ENCODE assay signal across 1 cellular context in genomic region chr3:129160891-129161859, GRCh38.
A peak's percentile ranks its signal among the peaks of the same experiment; 100 is the strongest.
TF ChIP-seq lines count a peak whose summit lies in the region.

Gene ISY1 (minus strand): TSS chr3:129161063. CDS start chr3:129160975, 88 bp downstream.

TF ChIP-seq in GM12878, 131 proteins besides CTCF, POLR2A, EP300 and RAD21 (continued from another document and continues in another):
- TF ChIP-seq STAT3 (IDR thresholded peaks at IDR 0.05; ENCODE audit: low read depth, low read length): 0 out of 2 replicates have a peak, but pooled peaks have one; percentile 56
- TF ChIP-seq KAT2A (conservative IDR thresholded peaks at IDR 0.05; ENCODE audit: control insufficient read depth, low read depth, low read length): no peak
- TF ChIP-seq SRF (IDR thresholded peaks at IDR 0.05; ENCODE audit: low read depth in 2 of 2, low read length in 2 of 2): peak in 1 of 2 experiments; percentile 78; a peak in 1 of 4 replicates
- TF ChIP-seq TCF7 (IDR thresholded peaks at IDR 0.05; ENCODE audit: borderline replicate concordance): 0 out of 2 replicates have a peak, but pooled peaks have one; percentile 54
- TF ChIP-seq NR2F1 (conservative IDR thresholded peaks at IDR 0.05): no peak
- peak; percentile 69 for TF ChIP-seq CHD2 (IDR thresholded peaks at IDR 0.05; ENCODE audit: borderline replicate concordance, low read depth, low read length)
- TF ChIP-seq ZNF274 (IDR thresholded peaks at IDR 0.05; ENCODE audit: insufficient read depth, insufficient read length): no peak
- TF ChIP-seq, protein P1, sequence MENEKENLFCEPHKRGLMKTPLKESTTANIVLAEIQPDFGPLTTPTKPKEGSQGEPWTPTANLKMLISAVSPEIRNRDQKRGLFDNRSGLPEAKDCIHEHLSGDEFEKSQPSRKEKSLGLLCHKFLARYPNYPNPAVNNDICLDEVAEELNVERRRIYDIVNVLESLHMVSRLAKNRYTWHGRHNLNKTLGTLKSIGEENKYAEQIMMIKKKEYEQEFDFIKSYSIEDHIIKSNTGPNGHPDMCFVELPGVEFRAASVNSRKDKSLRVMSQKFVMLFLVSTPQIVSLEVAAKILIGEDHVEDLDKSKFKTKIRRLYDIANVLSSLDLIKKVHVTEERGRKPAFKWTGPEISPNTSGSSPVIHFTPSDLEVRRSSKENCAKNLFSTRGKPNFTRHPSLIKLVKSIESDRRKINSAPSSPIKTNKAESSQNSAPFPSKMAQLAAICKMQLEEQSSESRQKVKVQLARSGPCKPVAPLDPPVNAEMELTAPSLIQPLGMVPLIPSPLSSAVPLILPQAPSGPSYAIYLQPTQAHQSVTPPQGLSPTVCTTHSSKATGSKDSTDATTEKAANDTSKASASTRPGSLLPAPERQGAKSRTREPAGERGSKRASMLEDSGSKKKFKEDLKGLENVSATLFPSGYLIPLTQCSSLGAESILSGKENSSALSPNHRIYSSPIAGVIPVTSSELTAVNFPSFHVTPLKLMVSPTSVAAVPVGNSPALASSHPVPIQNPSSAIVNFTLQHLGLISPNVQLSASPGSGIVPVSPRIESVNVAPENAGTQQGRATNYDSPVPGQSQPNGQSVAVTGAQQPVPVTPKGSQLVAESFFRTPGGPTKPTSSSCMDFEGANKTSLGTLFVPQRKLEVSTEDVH (IDR thresholded peaks at IDR 0.05; ENCODE audit: low read depth, partially characterized antibody): peak; percentile 100
- no peak for TF ChIP-seq HDAC6 (IDR thresholded peaks at IDR 0.05; ENCODE audit: unreplicated experiment)
- peak; percentile 78 for TF ChIP-seq CBFB (IDR thresholded peaks at IDR 0.05; ENCODE audit: low read depth)
- TF ChIP-seq NR2C1 (IDR thresholded peaks at IDR 0.05): peak; percentile 96
- TF ChIP-seq, protein P2, sequence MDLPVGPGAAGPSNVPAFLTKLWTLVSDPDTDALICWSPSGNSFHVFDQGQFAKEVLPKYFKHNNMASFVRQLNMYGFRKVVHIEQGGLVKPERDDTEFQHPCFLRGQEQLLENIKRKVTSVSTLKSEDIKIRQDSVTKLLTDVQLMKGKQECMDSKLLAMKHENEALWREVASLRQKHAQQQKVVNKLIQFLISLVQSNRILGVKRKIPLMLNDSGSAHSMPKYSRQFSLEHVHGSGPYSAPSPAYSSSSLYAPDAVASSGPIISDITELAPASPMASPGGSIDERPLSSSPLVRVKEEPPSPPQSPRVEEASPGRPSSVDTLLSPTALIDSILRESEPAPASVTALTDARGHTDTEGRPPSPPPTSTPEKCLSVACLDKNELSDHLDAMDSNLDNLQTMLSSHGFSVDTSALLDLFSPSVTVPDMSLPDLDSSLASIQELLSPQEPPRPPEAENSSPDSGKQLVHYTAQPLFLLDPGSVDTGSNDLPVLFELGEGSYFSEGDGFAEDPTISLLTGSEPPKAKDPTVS (IDR thresholded peaks at IDR 0.05; ENCODE audit: low read depth, low read length): 0 out of 2 replicates have a peak, but pooled peaks have one; percentile 11
- no peak for TF ChIP-seq MYC (IDR thresholded peaks at IDR 0.05; ENCODE audit: insufficient read depth, insufficient read length, insufficient replicate concordance, low read length, severe bottlenecking)
- TF ChIP-seq RB1 (IDR thresholded peaks at IDR 0.05; ENCODE audit: borderline replicate concordance): peak; percentile 91
- TF ChIP-seq, protein P3, sequence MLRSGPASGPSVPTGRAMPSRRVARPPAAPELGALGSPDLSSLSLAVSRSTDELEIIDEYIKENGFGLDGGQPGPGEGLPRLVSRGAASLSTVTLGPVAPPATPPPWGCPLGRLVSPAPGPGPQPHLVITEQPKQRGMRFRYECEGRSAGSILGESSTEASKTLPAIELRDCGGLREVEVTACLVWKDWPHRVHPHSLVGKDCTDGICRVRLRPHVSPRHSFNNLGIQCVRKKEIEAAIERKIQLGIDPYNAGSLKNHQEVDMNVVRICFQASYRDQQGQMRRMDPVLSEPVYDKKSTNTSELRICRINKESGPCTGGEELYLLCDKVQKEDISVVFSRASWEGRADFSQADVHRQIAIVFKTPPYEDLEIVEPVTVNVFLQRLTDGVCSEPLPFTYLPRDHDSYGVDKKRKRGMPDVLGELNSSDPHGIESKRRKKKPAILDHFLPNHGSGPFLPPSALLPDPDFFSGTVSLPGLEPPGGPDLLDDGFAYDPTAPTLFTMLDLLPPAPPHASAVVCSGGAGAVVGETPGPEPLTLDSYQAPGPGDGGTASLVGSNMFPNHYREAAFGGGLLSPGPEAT (IDR thresholded peaks at IDR 0.05; ENCODE audit: low read depth): peak; percentile 100
- no peak for TF ChIP-seq SMAD1 (IDR thresholded peaks at IDR 0.05; ENCODE audit: low read depth, partially characterized antibody)
- peak; percentile 70; the same call in 1 of the 2 replicates for TF ChIP-seq SMAD5 (IDR thresholded peaks at IDR 0.05; ENCODE audit: low read depth)
- TF ChIP-seq FOXK2 (IDR thresholded peaks at IDR 0.05): peak; percentile 88
- peak; percentile 74; the same call in 1 of the 2 replicates for TF ChIP-seq GATAD2B (conservative IDR thresholded peaks at IDR 0.05; ENCODE audit: low read depth)
- no peak for TF ChIP-seq HDGF (IDR thresholded peaks at IDR 0.05)
- TF ChIP-seq MLLT1 (IDR thresholded peaks at IDR 0.05): peak; percentile 65; the same call in 1 of the 2 replicates
- peak; percentile 79 for TF ChIP-seq MTA2 (IDR thresholded peaks at IDR 0.05; ENCODE audit: low read depth)
- peak; percentile 23; the same call in 1 of the 2 replicates for TF ChIP-seq TCF3 (IDR thresholded peaks at IDR 0.05; ENCODE audit: borderline replicate concordance, insufficient read depth, low read depth, low read length)
- no peak for TF ChIP-seq NFXL1 (IDR thresholded peaks at IDR 0.05; ENCODE audit: borderline replicate concordance)
- peak; percentile 100 for TF ChIP-seq ZBTB40 (IDR thresholded peaks at IDR 0.05; ENCODE audit: borderline replicate concordance)
- TF ChIP-seq ZZZ3 (IDR thresholded peaks at IDR 0.05; ENCODE audit: control insufficient read depth, insufficient read length, low read depth): no peak
- TF ChIP-seq MEF2B (IDR thresholded peaks at IDR 0.05; ENCODE audit: partially characterized antibody, poor library complexity, severe bottlenecking): peak; percentile 49
- TF ChIP-seq YBX1 (IDR thresholded peaks at IDR 0.05): no peak
- TF ChIP-seq NRF1 (conservative IDR thresholded peaks at IDR 0.05; ENCODE audit: low read depth, low read length): no peak
- TF ChIP-seq MYB (IDR thresholded peaks at IDR 0.05; ENCODE audit: borderline replicate concordance, low read depth, low read length): no peak
- TF ChIP-seq, protein P4, sequence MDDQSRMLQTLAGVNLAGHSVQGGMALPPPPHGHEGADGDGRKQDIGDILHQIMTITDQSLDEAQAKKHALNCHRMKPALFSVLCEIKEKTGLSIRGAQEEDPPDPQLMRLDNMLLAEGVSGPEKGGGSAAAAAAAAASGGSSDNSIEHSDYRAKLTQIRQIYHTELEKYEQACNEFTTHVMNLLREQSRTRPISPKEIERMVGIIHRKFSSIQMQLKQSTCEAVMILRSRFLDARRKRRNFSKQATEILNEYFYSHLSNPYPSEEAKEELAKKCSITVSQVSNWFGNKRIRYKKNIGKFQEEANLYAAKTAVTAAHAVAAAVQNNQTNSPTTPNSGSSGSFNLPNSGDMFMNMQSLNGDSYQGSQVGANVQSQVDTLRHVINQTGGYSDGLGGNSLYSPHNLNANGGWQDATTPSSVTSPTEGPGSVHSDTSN (IDR thresholded peaks at IDR 0.05; ENCODE audit: insufficient replicate concordance, low read depth, low read length): peak; percentile 9
- peak; percentile 86 for TF ChIP-seq PKNOX1 (IDR thresholded peaks at IDR 0.05)
- no peak; the same call in 1 of the 2 replicates for TF ChIP-seq TBL1XR1 (IDR thresholded peaks at IDR 0.05; ENCODE audit: low read depth, low read length)
- no peak for TF ChIP-seq ZNF217 (IDR thresholded peaks at IDR 0.05)
- TF ChIP-seq PRDM15 (CRISPR knock-in tag; IDR thresholded peaks at IDR 0.05): no peak
- TF ChIP-seq SIX5 (IDR thresholded peaks at IDR 0.05; ENCODE audit: low read depth, low read length, severe bottlenecking): peak; percentile 61
- TF ChIP-seq, protein P5, sequence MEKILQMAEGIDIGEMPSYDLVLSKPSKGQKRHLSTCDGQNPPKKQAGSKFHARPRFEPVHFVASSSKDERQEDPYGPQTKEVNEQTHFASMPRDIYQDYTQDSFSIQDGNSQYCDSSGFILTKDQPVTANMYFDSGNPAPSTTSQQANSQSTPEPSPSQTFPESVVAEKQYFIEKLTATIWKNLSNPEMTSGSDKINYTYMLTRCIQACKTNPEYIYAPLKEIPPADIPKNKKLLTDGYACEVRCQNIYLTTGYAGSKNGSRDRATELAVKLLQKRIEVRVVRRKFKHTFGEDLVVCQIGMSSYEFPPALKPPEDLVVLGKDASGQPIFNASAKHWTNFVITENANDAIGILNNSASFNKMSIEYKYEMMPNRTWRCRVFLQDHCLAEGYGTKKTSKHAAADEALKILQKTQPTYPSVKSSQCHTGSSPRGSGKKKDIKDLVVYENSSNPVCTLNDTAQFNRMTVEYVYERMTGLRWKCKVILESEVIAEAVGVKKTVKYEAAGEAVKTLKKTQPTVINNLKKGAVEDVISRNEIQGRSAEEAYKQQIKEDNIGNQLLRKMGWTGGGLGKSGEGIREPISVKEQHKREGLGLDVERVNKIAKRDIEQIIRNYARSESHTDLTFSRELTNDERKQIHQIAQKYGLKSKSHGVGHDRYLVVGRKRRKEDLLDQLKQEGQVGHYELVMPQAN (conservative IDR thresholded peaks at IDR 0.05): no peak; the same call in none of the 2 replicates
- peak; percentile 96 for TF ChIP-seq NBN (IDR thresholded peaks at IDR 0.05)
- TF ChIP-seq CREM (IDR thresholded peaks at IDR 0.05; ENCODE audit: low read depth): peak; percentile 96
